Comparison of ENCODE assay signal across 2 cellular contexts in the genomic region with DNA sequence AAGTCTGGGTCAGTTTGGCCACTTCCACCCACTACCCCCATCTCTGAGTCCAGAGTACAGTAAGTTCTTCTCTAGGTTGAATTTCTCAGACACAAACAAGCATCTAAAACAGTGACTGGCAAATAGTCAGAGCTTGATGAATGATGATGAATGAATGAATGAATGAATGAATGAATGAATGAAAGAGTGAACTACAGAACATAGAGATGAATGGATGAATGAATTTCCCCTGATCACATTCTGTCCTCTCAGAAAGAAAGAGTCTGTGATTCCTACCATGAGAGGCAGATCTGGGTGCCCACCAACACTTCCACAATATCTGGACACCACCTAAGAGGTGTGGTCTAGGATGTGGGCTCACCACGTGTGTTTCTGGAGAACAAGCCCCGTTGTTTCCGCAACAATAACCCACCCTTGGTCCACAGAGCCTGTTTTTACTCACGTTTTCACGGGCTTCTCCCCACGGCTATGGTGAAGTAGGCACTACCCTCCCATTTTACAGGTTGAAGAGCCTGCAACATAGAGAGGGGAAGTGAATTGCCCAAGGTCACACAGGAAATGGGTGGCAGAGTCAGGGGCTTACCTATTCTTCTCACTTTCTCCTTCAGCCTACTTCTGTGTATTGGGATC.
TF ChIP-seq lines count a peak whose summit lies in the region.

No MANE protein-coding gene starts in this region.

TF ChIP-seq in K562, 482 proteins besides CTCF, POLR2A, EP300 and RAD21:
- TF ChIP-seq ZNF24 (IDR thresholded peaks at IDR 0.05), result peak; percentile 96
- TF ChIP-seq RUNX1 (IDR thresholded peaks at IDR 0.05; ENCODE audit: low read depth), result no peak

TF ChIP-seq in H1, 55 proteins besides CTCF, POLR2A, EP300 and RAD21:
- no peak for TF ChIP-seq TBP (IDR thresholded peaks at IDR 0.05; ENCODE audit: low read depth, low read length)
- no peak for TF ChIP-seq ZNF274 (IDR thresholded peaks at IDR 0.05; ENCODE audit: borderline replicate concordance, extremely low read depth, low read length)
- no peak for TF ChIP-seq BACH1 (IDR thresholded peaks at IDR 0.05; ENCODE audit: low read length)
- no peak for TF ChIP-seq ASH2L (IDR thresholded peaks at IDR 0.05; ENCODE audit: low read length)
- no peak for TF ChIP-seq EZH2 (IDR thresholded peaks at IDR 0.05; ENCODE audit: low read depth, low read length, severe bottlenecking)
- TF ChIP-seq RNF2 (IDR thresholded peaks at IDR 0.05; ENCODE audit: borderline replicate concordance, low read depth, low read length, missing control alignments, poor library complexity, severe bottlenecking), result no peak
- TF ChIP-seq SRF (IDR thresholded peaks at IDR 0.05; ENCODE audit: low read depth, low read length), result no peak
- TF ChIP-seq NRF1 (IDR thresholded peaks at IDR 0.05; ENCODE audit: low read depth, low read length), result no peak
